Comparison of ENCODE assay signal across 25 cellular contexts in the genomic region with DNA sequence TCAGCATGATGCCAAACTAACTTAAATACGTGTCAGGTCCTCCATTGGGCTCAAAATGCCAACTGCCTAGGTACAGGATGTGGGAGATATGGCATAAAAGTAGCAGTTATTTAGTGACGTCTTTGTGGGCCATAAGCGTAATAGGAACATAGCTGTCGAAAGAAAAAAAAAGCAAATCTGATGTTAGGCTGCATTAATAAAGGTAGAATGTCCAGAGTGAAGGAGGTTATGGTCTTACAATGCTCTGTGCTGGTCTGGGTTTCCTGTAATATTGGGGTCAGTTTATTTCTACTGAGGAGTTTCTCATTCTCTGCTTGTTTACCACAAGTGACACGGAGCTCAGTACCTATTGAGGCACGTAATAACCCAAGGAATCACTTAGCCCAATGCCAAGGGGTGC. TPM values are rescaled to one million over a fixed set of nuclear protein-coding genes. Genes with fewer than 3 reads are reported as not detected.
"Had no signal": no experiment of that assay in that cellular context is flagged by ENCODE, and none has a peak within 500 bp of the region (broad histone marks: within the 10 kb centered on the region; RNA-seq: fewer than 3 reads in every experiment).

No MANE protein-coding gene starts in this region.

- H3K9me3 ChIP-seq: breast epithelium, Peyer's patch, SJSA1 had no signal

- H3K27me3 ChIP-seq: breast epithelium, Peyer's patch, SJSA1 had no signal

- H3K4me1 Mint-ChIP-seq: activated B cell treated with CpG ODN at 0.5 μM for 24 hours; activated CD4-positive, alpha-beta memory T cell treated with anti-CD3 and anti-CD28 coated beads, Interleukin-2, amount 10 ng/mL, durations not matched to agents 7 days and 5 days; activated naive CD4-positive, alpha-beta T cell treated with anti-CD3 and anti-CD28 coated beads, Interleukin-2, amount 10 ng/mL, durations not matched to agents 7 days and 5 days; activated naive CD8-positive, alpha-beta T cell treated with anti-CD3 and anti-CD28 coated beads for 36 hours had no signal

- ATAC-seq: T-helper 17 cell had no signal

- H3K27ac ChIP-seq: breast epithelium, Peyer's patch, RWPE1, SJSA1 had no signal

- DNase-seq: activated B cell treated with CpG ODN at 0.5 μM for 24 hours; activated CD4-positive, alpha-beta memory T cell treated with anti-CD3 and anti-CD28 coated beads, Interleukin-2, amount 10 ng/mL, durations not matched to agents 7 days and 5 days; activated CD4-positive, alpha-beta T cell treated with anti-CD3 and anti-CD28 coated beads, Interleukin-2, amount 50 U/mL, for 1 hour; activated gamma-delta T cell treated with Interleukin-2 at 50 U/mL for 16 hours; activated naive CD4-positive, alpha-beta T cell treated with anti-CD3 and anti-CD28 coated beads, Interleukin-2, amount 10 ng/mL, durations not matched to agents 7 days and 5 days; activated naive CD8-positive, alpha-beta T cell treated with anti-CD3 and anti-CD28 coated beads for 36 hours; activated T-cell treated with anti-CD3 and anti-CD28 coated beads for 4 hours; activated T-cell treated with anti-CD3 and anti-CD28 coated beads, Interleukin-2, amount 50 U/mL, for 48 hours; caudate nucleus; KG1; NCI-H1048; NCI-H146; NCI-H187 treated with DMSO at 0.1 percent for 48 hours; NCI-H2081 treated with DMSO at 0.1 percent for 48 hours; NCI-H446; NCI-H524; Peyer's patch; SHP77; T-helper 17 cell; T1000 had no signal

- H3K4me3 Mint-ChIP-seq: activated B cell treated with CpG ODN at 0.5 μM for 24 hours; activated CD4-positive, alpha-beta memory T cell treated with anti-CD3 and anti-CD28 coated beads, Interleukin-2, amount 10 ng/mL, durations not matched to agents 7 days and 5 days; activated naive CD4-positive, alpha-beta T cell treated with anti-CD3 and anti-CD28 coated beads, Interleukin-2, amount 10 ng/mL, durations not matched to agents 7 days and 5 days; activated naive CD8-positive, alpha-beta T cell treated with anti-CD3 and anti-CD28 coated beads for 36 hours; T-helper 17 cell had no signal

- H3K36me3 Mint-ChIP-seq: activated naive CD4-positive, alpha-beta T cell treated with anti-CD3 and anti-CD28 coated beads, Interleukin-2, amount 10 ng/mL, durations not matched to agents 7 days and 5 days; activated naive CD8-positive, alpha-beta T cell treated with anti-CD3 and anti-CD28 coated beads for 36 hours had no signal

- H3K27ac Mint-ChIP-seq: activated B cell treated with CpG ODN at 0.5 μM for 24 hours; activated CD4-positive, alpha-beta memory T cell treated with anti-CD3 and anti-CD28 coated beads, Interleukin-2, amount 10 ng/mL, durations not matched to agents 7 days and 5 days; activated naive CD4-positive, alpha-beta T cell treated with anti-CD3 and anti-CD28 coated beads, Interleukin-2, amount 10 ng/mL, durations not matched to agents 7 days and 5 days; activated naive CD8-positive, alpha-beta T cell treated with anti-CD3 and anti-CD28 coated beads for 36 hours; activated T-helper 2 cell treated with anti-CD3 and anti-CD28 coated beads, Interferon-gamma antibody, Interleukin-2, Interleukin-4, amounts not matched to agents 10 μg/mL and 5 μg/mL and 100 μg/mL, durations not matched to agents 14 hours and 24 hours and 36 hours; T-helper 17 cell had no signal

- FAIRE-seq: TTC549 had no signal

- H3K9me3 Mint-ChIP-seq: activated B cell treated with CpG ODN at 0.5 μM for 24 hours; activated CD4-positive, alpha-beta memory T cell treated with anti-CD3 and anti-CD28 coated beads, Interleukin-2, amount 10 ng/mL, durations not matched to agents 7 days and 5 days; activated naive CD4-positive, alpha-beta T cell treated with anti-CD3 and anti-CD28 coated beads, Interleukin-2, amount 10 ng/mL, durations not matched to agents 7 days and 5 days; activated naive CD8-positive, alpha-beta T cell treated with anti-CD3 and anti-CD28 coated beads for 36 hours; activated T-helper 2 cell treated with anti-CD3 and anti-CD28 coated beads, Interferon-gamma antibody, Interleukin-2, Interleukin-4, amounts not matched to agents 10 μg/mL and 5 μg/mL and 100 μg/mL, durations not matched to agents 14 hours and 24 hours and 36 hours had no signal

- H3K36me3 ChIP-seq: breast epithelium, Peyer's patch, SJSA1 had no signal

- H3K4me3 ChIP-seq: breast epithelium, Peyer's patch, SJSA1 had no signal

- H3K27me3 Mint-ChIP-seq: activated B cell treated with CpG ODN at 0.5 μM for 24 hours; activated CD4-positive, alpha-beta memory T cell treated with anti-CD3 and anti-CD28 coated beads, Interleukin-2, amount 10 ng/mL, durations not matched to agents 7 days and 5 days; activated naive CD8-positive, alpha-beta T cell treated with anti-CD3 and anti-CD28 coated beads for 36 hours had no signal

RNA-seq across cellular contexts. Expression of gene MYOZ3, which starts 53.9 kb away (rescaled TPM):
- total RNA-seq: T-helper 17 cell had no signal
